15 cellular contexts compared by ENCODE assay signal in genomic region chr5:2921651-2922050, GRCh38.
DNase-seq lines count a peak whose midpoint lies in the region; TF ChIP-seq lines count a peak whose summit lies in the region.
"Had no signal": no experiment of that assay in that cellular context is flagged by ENCODE, and none has a peak within 500 bp of the region (broad histone marks: within the 10 kb centered on the region; RNA-seq: fewer than 3 reads in every experiment).

No MANE protein-coding gene starts in this region.

- WGBS in neuronal stem cell (ENCODE audit: extremely low coverage in 2 of 2, insufficient read length in 2 of 2, insufficient replicate concordance in 1 of 2), 2 donors, result no CpG with 5 or more reads among the region's 9 CpGs

- H3K4me1 Mint-ChIP-seq in type B pancreatic cell (ENCODE audit: unreplicated experiment), result no peaks in the 10 kb centered on the region
- no peaks in the 10 kb centered on the region for H3K4me1 Mint-ChIP-seq in activated CD4-positive, alpha-beta memory T cell treated with anti-CD3 and anti-CD28 coated beads, Interleukin-2, amount 10 ng/mL, durations not matched to agents 7 days and 5 days
- H3K4me1 Mint-ChIP-seq: CD4-positive, alpha-beta memory T cell had no signal

- CTCF ChIA-PET in activated CD4-positive, alpha-beta memory T cell treated with anti-CD3 and anti-CD28 coated beads, Interleukin-2, amount 10 ng/mL, durations not matched to agents 7 days and 5 days (lab: Charles Lee), result no interaction called here

- H4K8ac ChIP-seq in neuronal stem cell (ENCODE audit: low read depth, low read length), result no peak overlapping the region

- no peaks in the 10 kb centered on the region for H3K27me3 ChIP-seq in neuronal stem cell (ENCODE audit: control insufficient read depth in 3 of 3, insufficient read depth in 3 of 3, low read depth in 1 of 3, low read length in 3 of 3)

- H3K9ac ChIP-seq in neuronal stem cell (ENCODE audit: low read depth, low read length, poor library complexity), result no peak overlapping the region

- peak overlapping the region; percentile 4 for H3K14ac ChIP-seq in neuronal stem cell (ENCODE audit: low read length)

- H2BK5ac ChIP-seq in neuronal stem cell (ENCODE audit: low read length), result no peak overlapping the region

- H3K4ac ChIP-seq in neuronal stem cell (ENCODE audit: low read length), result no peak overlapping the region

- no peak overlapping the region for H3K4me3 Mint-ChIP-seq in type B pancreatic cell
- no peak overlapping the region for H3K4me3 Mint-ChIP-seq in activated CD4-positive, alpha-beta memory T cell treated with anti-CD3 and anti-CD28 coated beads, Interleukin-2, amount 10 ng/mL, durations not matched to agents 7 days and 5 days
- H3K4me3 Mint-ChIP-seq: CD4-positive, alpha-beta memory T cell had no signal

- no peak overlapping the region for H3K4me2 ChIP-seq in neuronal stem cell (ENCODE audit: insufficient read depth, low read length, poor library complexity, severe bottlenecking)

- no peak overlapping the region for H2AFZ ChIP-seq in neuronal stem cell (ENCODE audit: low read length)

- POLR2A ChIA-PET in activated CD4-positive, alpha-beta memory T cell treated with anti-CD3 and anti-CD28 coated beads, Interleukin-2, amount 10 ng/mL, durations not matched to agents 7 days and 5 days (lab: Charles Lee), result no interaction called here

- no peak for TF ChIP-seq CTCF in type B pancreatic cell (conservative IDR thresholded peaks at IDR 0.05)

- H3K4me1 ChIP-seq in neuronal stem cell (ENCODE audit: control insufficient read depth in 2 of 2, insufficient read depth in 1 of 2, low read depth in 1 of 2, low read length in 2 of 2), result no peaks in the 10 kb centered on the region
- H3K4me1 ChIP-seq: Caco-2 had no signal

- H3K27me3 Mint-ChIP-seq in type B pancreatic cell, result peaks cover 8% of the 10 kb centered on the region
- no peaks in the 10 kb centered on the region for H3K27me3 Mint-ChIP-seq in activated CD4-positive, alpha-beta memory T cell treated with anti-CD3 and anti-CD28 coated beads, Interleukin-2, amount 10 ng/mL, durations not matched to agents 7 days and 5 days
- H3K27me3 Mint-ChIP-seq: CD4-positive, alpha-beta memory T cell had no signal

- no peaks in the 10 kb centered on the region for H3K36me3 ChIP-seq in neuronal stem cell (replicated peaks in 1 of 2; ENCODE audit: control insufficient read depth in 2 of 2, insufficient read depth in 2 of 2, low read length in 2 of 2)

- H3K4me3 ChIP-seq in neuronal stem cell (ENCODE audit: low read length in 2 of 2), result peak overlapping the region in 1 of 2 donors; percentile 14

- no peak overlapping the region for H4K91ac ChIP-seq in neuronal stem cell (ENCODE audit: low read depth, low read length, poor library complexity)

- H2BK120ac ChIP-seq in neuronal stem cell (ENCODE audit: low read depth, low read length), result no peak overlapping the region

- DNase-seq in ecto neural progenitor cell (ENCODE audit: low spot score), result peak; percentile 27
- peak; percentile 23 for DNase-seq in islet precursor cell
- DNase-seq in neuronal stem cell (ENCODE audit: low spot score), result no peak
- peak; percentile 42 for DNase-seq in type B pancreatic cell (ENCODE audit: extremely low spot score, unreplicated experiment)
- no peak for DNase-seq in nucleus accumbens (lab: John Stamatoyannopoulos, UW)
- DNase-seq in ureter (ENCODE audit: low spot score), result no peak
- DNase-seq in activated CD4-positive, alpha-beta memory T cell treated with anti-CD3 and anti-CD28 coated beads, Interleukin-2, amount 10 ng/mL, durations not matched to agents 7 days and 5 days, result no peak
- DNase-seq: C1 segment of cervical spinal cord; Caco-2; CD4-positive, alpha-beta memory T cell; DMS153; DND-41; GOT3; H7; HCEC 1CT had no signal

- no peak overlapping the region for H2BK12ac ChIP-seq in neuronal stem cell (ENCODE audit: low read length)

- no peak overlapping the region for H2AK5ac ChIP-seq in neuronal stem cell (ENCODE audit: low read depth, low read length)

- H3K23ac ChIP-seq in neuronal stem cell (ENCODE audit: low read depth, low read length, poor library complexity), result peak overlapping the region; percentile 44

- peaks cover 11% of the 10 kb centered on the region for H3K9me3 Mint-ChIP-seq in type B pancreatic cell
- peaks cover 18% of the 10 kb centered on the region for H3K9me3 Mint-ChIP-seq in activated CD4-positive, alpha-beta memory T cell treated with anti-CD3 and anti-CD28 coated beads, Interleukin-2, amount 10 ng/mL, durations not matched to agents 7 days and 5 days

- H3K79me1 ChIP-seq in neuronal stem cell (ENCODE audit: low read depth, low read length), result no peaks in the 10 kb centered on the region

- no peak overlapping the region for H2BK15ac ChIP-seq in neuronal stem cell (ENCODE audit: low read length)

- no peaks in the 10 kb centered on the region for H3K36me3 Mint-ChIP-seq in type B pancreatic cell
- H3K36me3 Mint-ChIP-seq in activated CD4-positive, alpha-beta memory T cell treated with anti-CD3 and anti-CD28 coated beads, Interleukin-2, amount 10 ng/mL, durations not matched to agents 7 days and 5 days (ENCODE audit: low read depth), result no peaks in the 10 kb centered on the region
- H3K36me3 Mint-ChIP-seq: CD4-positive, alpha-beta memory T cell had no signal

- no peak overlapping the region for H3K27ac ChIP-seq in neuronal stem cell (replicated peaks; ENCODE audit: low read length)

- peaks cover 0 to 4% of the 10 kb centered on the region in 2 donors for H3K9me3 ChIP-seq in neuronal stem cell (replicated peaks in 1 of 2; ENCODE audit: control insufficient read depth in 2 of 2, insufficient read depth in 1 of 2, low read depth in 1 of 2, low read length in 2 of 2)

- no peak overlapping the region for H3K27ac Mint-ChIP-seq in type B pancreatic cell
- H3K27ac Mint-ChIP-seq in activated CD4-positive, alpha-beta memory T cell treated with anti-CD3 and anti-CD28 coated beads, Interleukin-2, amount 10 ng/mL, durations not matched to agents 7 days and 5 days, result no peak overlapping the region
- H3K27ac Mint-ChIP-seq: CD4-positive, alpha-beta memory T cell had no signal

- peak overlapping the region; percentile 54 for H3K18ac ChIP-seq in neuronal stem cell (ENCODE audit: low read length)

Comparison
In these comparisons a context has a peak if more than half of its experiments do, and no peak if none do; other contexts are left out.
1. DNase-seq: peak in ecto neural progenitor cell (single experiment), islet precursor cell (single experiment) and type B pancreatic cell (single experiment); none in neuronal stem cell (single experiment), nucleus accumbens (0 of 56), ureter (single experiment) and activated CD4-positive, alpha-beta memory T cell treated with anti-CD3 and anti-CD28 coated beads, Interleukin-2, amount 10 ng/mL, durations not matched to agents 7 days and 5 days (single experiment).